28 cellular contexts compared by ENCODE assay signal in genomic region chr17:35155246-35155645, GRCh38. TPM values are rescaled to one million over a fixed set of nuclear protein-coding genes. Genes with fewer than 3 reads are reported as not detected.
DNase-seq lines count a peak whose midpoint lies in the region; ATAC-seq and TF ChIP-seq lines count a peak whose summit lies in the region.
"Had no signal": no experiment of that assay in that cellular context is flagged by ENCODE, and none has a peak within 500 bp of the region (broad histone marks: within the 10 kb centered on the region; RNA-seq: fewer than 3 reads in every experiment).

No MANE protein-coding gene starts in this region.

- no peak overlapping the region for H2BK15ac ChIP-seq in neuronal stem cell (ENCODE audit: low read length)

- no peak overlapping the region for H2BK12ac ChIP-seq in neuronal stem cell (ENCODE audit: low read length)

- no peak overlapping the region for H2AK5ac ChIP-seq in neuronal stem cell (ENCODE audit: low read depth, low read length)

- no peaks in the 10 kb centered on the region for H3K79me2 ChIP-seq in hepatocyte

- no CpG with 5 or more reads among the region's 7 CpGs for WGBS in neuronal stem cell (ENCODE audit: extremely low coverage in 2 of 2, insufficient read length in 2 of 2, insufficient replicate concordance in 1 of 2), 2 donors
- WGBS in hepatocyte (ENCODE audit: low lambda C conversion rate, missing lambda C conversion rate) = 92% methylated on average over 7 of the region's 7 CpGs
- WGBS in endodermal cell (ENCODE audit: insufficient coverage in 1 of 2, insufficient read length in 1 of 2), 2 experiments = 85 to 91% methylated on average over 5 to 7 of the region's 7 CpGs

- no peak overlapping the region for H3K4ac ChIP-seq in neuronal stem cell (ENCODE audit: low read length)

- no peak for DNase-seq in neuronal stem cell (ENCODE audit: low spot score)
- peak; percentile 54 for DNase-seq in posterior vena cava (ENCODE audit: low spot score)
- peak; percentile 12 for DNase-seq in upper lobe of right lung
- DNase-seq in hepatocyte (ENCODE audit: low spot score) = no peak
- no peak for DNase-seq in endodermal cell
- no peak for DNase-seq in T-helper 1 cell
- DNase-seq: 8988T; ACHN; BE2C; C1 segment of cervical spinal cord; CD4-positive, alpha-beta memory T cell; CD4-positive, CD25-positive, alpha-beta regulatory T cell; CD8-positive, alpha-beta memory T cell; COR-L47; DMS 273 treated with DMSO at 0.1 percent for 48 hours; DMS153; DMS53; DMS79; DND-41; EL; GDM1 had no signal

- H3K9me3 ChIP-seq in neuronal stem cell (replicated peaks in 1 of 2; ENCODE audit: control insufficient read depth in 2 of 2, insufficient read depth in 1 of 2, low read depth in 1 of 2, low read length in 2 of 2) = no peaks in the 10 kb centered on the region
- no peaks in the 10 kb centered on the region for H3K9me3 ChIP-seq in upper lobe of right lung
- H3K9me3 ChIP-seq in hepatocyte (ENCODE audit: low read depth) = no peaks in the 10 kb centered on the region
- no peaks in the 10 kb centered on the region for H3K9me3 ChIP-seq in endodermal cell (ENCODE audit: control insufficient read depth, low read length)
- H3K9me3 ChIP-seq: BE2C, BLaER1 had no signal

- no peak overlapping the region for H4K91ac ChIP-seq in neuronal stem cell (ENCODE audit: low read depth, low read length, poor library complexity)

- H3K4me3 Mint-ChIP-seq in endodermal cell = no peak overlapping the region
- H3K4me3 Mint-ChIP-seq: CD14-positive monocyte; CD4-positive, alpha-beta memory T cell; CD8-positive, alpha-beta memory T cell had no signal

- H3K9ac ChIP-seq in neuronal stem cell (ENCODE audit: low read depth, low read length, poor library complexity) (no peak overlapping the region), endodermal cell (ENCODE audit: extremely low read depth, low read length, poor library complexity, severe bottlenecking) (no peak overlapping the region)
- H3K9ac ChIP-seq: BLaER1 had no signal

- no peak overlapping the region for H3K18ac ChIP-seq in neuronal stem cell (ENCODE audit: low read length)

- no peaks in the 10 kb centered on the region for H3K9me3 Mint-ChIP-seq in endodermal cell
- H3K9me3 Mint-ChIP-seq: CD4-positive, CD25-positive, alpha-beta regulatory T cell; CD8-positive, alpha-beta memory T cell had no signal

- H3K4me1 Mint-ChIP-seq in endodermal cell = no peaks in the 10 kb centered on the region

- H3K36me3 ChIP-seq in neuronal stem cell (replicated peaks in 1 of 2; ENCODE audit: control insufficient read depth in 2 of 2, insufficient read depth in 2 of 2, low read length in 2 of 2) (no peaks in the 10 kb centered on the region), upper lobe of right lung (no peaks in the 10 kb centered on the region), hepatocyte (replicated peaks; ENCODE audit: insufficient read depth, low read depth) (no peaks in the 10 kb centered on the region), endodermal cell (ENCODE audit: control insufficient read depth, insufficient read depth, low read length) (no peaks in the 10 kb centered on the region)
- H3K36me3 ChIP-seq: BE2C, BLaER1 had no signal

- H3K9me2 ChIP-seq in hepatocyte (replicated peaks; ENCODE audit: insufficient read depth) = no peaks in the 10 kb centered on the region

- no peaks in the 10 kb centered on the region for H4K20me1 ChIP-seq in hepatocyte (ENCODE audit: insufficient read depth, poor library complexity, severe bottlenecking)
- H4K20me1 ChIP-seq: BLaER1 had no signal

- H3K27me3 ChIP-seq in neuronal stem cell (ENCODE audit: control insufficient read depth in 3 of 3, insufficient read depth in 3 of 3, low read depth in 1 of 3, low read length in 3 of 3) (peaks cover 0 to 14% (median 0%) of the 10 kb centered on the region in 3 experiments), upper lobe of right lung (no peaks in the 10 kb centered on the region), hepatocyte (no peaks in the 10 kb centered on the region), endodermal cell (ENCODE audit: control insufficient read depth, insufficient read depth, low read length, poor library complexity, severe bottlenecking) (no peaks in the 10 kb centered on the region)
- H3K27me3 ChIP-seq: BLaER1 had no signal

- no peaks in the 10 kb centered on the region for H3K4me1 ChIP-seq in neuronal stem cell (ENCODE audit: control insufficient read depth in 2 of 2, insufficient read depth in 1 of 2, low read depth in 1 of 2, low read length in 2 of 2)
- no peaks in the 10 kb centered on the region for H3K4me1 ChIP-seq in upper lobe of right lung
- H3K4me1 ChIP-seq in hepatocyte (ENCODE audit: insufficient read depth) = peaks cover 3% of the 10 kb centered on the region
- H3K4me1 ChIP-seq in endodermal cell (ENCODE audit: control insufficient read depth, insufficient read depth, low read length) = no peaks in the 10 kb centered on the region
- H3K4me1 ChIP-seq: BE2C, BLaER1 had no signal

- H3K27ac ChIP-seq in neuronal stem cell (replicated peaks; ENCODE audit: low read length) (no peak overlapping the region), upper lobe of right lung (no peak overlapping the region), hepatocyte (no peak overlapping the region), endodermal cell (ENCODE audit: low read depth, low read length) (no peak overlapping the region)
- H3K27ac ChIP-seq: BLaER1 had no signal

- no peak overlapping the region for H3K27ac Mint-ChIP-seq in endodermal cell

- intact Hi-C loops in posterior vena cava (cut with DNase I) (no loop called here), upper lobe of right lung (cut with DNase I) (no loop called here)

- H3K36me3 Mint-ChIP-seq in endodermal cell (ENCODE audit: low read depth) = no peaks in the 10 kb centered on the region
- H3K36me3 Mint-ChIP-seq: CD14-positive monocyte; CD4-positive, alpha-beta memory T cell; CD4-positive, CD25-positive, alpha-beta regulatory T cell; CD8-positive, alpha-beta memory T cell had no signal

- no peaks in the 10 kb centered on the region for H3K27me3 Mint-ChIP-seq in endodermal cell (ENCODE audit: insufficient read depth)
- H3K27me3 Mint-ChIP-seq: CD4-positive, alpha-beta memory T cell; CD8-positive, alpha-beta memory T cell had no signal

- H3K4me3 ChIP-seq in neuronal stem cell (ENCODE audit: low read length in 2 of 2) (peak overlapping the region in 1 of 2 donors; percentile 11), upper lobe of right lung (no peak overlapping the region), hepatocyte (no peak overlapping the region), endodermal cell (ENCODE audit: low read length) (no peak overlapping the region)
- H3K4me3 ChIP-seq: BLaER1, GM12878 had no signal

- no peak overlapping the region for H3K14ac ChIP-seq in neuronal stem cell (ENCODE audit: low read length)

- TF ChIP-seq CTCF in upper lobe of right lung (IDR thresholded peaks at IDR 0.05) (no peak), hepatocyte (IDR thresholded peaks at IDR 0.05; ENCODE audit: poor library complexity) (no peak), endodermal cell (conservative IDR thresholded peaks at IDR 0.05) (no peak)

- no peak overlapping the region for H2BK5ac ChIP-seq in neuronal stem cell (ENCODE audit: low read length)

- H3K4me2 ChIP-seq in neuronal stem cell (ENCODE audit: insufficient read depth, low read length, poor library complexity, severe bottlenecking) (no peak overlapping the region), hepatocyte (no peak overlapping the region)
- H3K4me2 ChIP-seq: BLaER1 had no signal

- no peaks in the 10 kb centered on the region for H3K79me1 ChIP-seq in neuronal stem cell (ENCODE audit: low read depth, low read length)

- H2BK120ac ChIP-seq in neuronal stem cell (ENCODE audit: low read depth, low read length) = no peak overlapping the region

- ATAC-seq in upper lobe of right lung = no peak
- ATAC-seq: GM12878 had no signal

- peak overlapping the region; percentile 21 for H3K23ac ChIP-seq in neuronal stem cell (ENCODE audit: low read depth, low read length, poor library complexity)

- H2AFZ ChIP-seq in neuronal stem cell (ENCODE audit: low read length) = no peak overlapping the region
- no peak overlapping the region for H2AFZ ChIP-seq in hepatocyte

- no peak overlapping the region for H4K8ac ChIP-seq in neuronal stem cell (ENCODE audit: low read depth, low read length)

RNA-seq across cellular contexts. Expression of gene UNC45B, which starts 7.6 kb away (rescaled TPM):
- polyA plus RNA-seq in neuronal stem cell (2013, experiment 1 of 2) = 0.03 TPM
- 0.03 TPM for polyA plus RNA-seq in neuronal stem cell (2013, experiment 2 of 2)
- total RNA-seq in posterior vena cava (not detected), upper lobe of right lung (0.14 TPM), hepatocyte (0.20 TPM in 1 of 2 replicates, not detected in the other), endodermal cell (not detected)
- not detected in 2 replicates for polyA plus RNA-seq in hepatocyte
- not detected for polyA plus RNA-seq in endodermal cell (2013, experiment 1 of 2)
- polyA plus RNA-seq in endodermal cell (2013, experiment 2 of 2) = not detected
- total RNA-seq: A673; CD8-positive, alpha-beta memory T cell; Daoy; G401; GM12878 had no signal
- polyA plus RNA-seq: AG04450, CD14-positive monocyte had no signal

RNA-seq across cellular contexts. Expression of gene NLE1, which starts 13.1 kb away (rescaled TPM):
- polyA plus RNA-seq in neuronal stem cell (2013, experiment 1 of 2) = 10.0 TPM
- polyA plus RNA-seq in neuronal stem cell (2013, experiment 2 of 2) = 9.9 TPM
- total RNA-seq in posterior vena cava (1 to 10 TPM; 8.4 to 9.1 TPM), upper lobe of right lung (10.1 TPM), hepatocyte (10.9 and 12.7 TPM in 2 replicates), endodermal cell (10 to 100 TPM; 20.7 to 26.9 TPM)
- 3.9 and 6.7 TPM in 2 replicates for polyA plus RNA-seq in hepatocyte
- polyA plus RNA-seq in endodermal cell (2013, experiment 1 of 2) = 18.1 TPM
- 15.7 TPM for polyA plus RNA-seq in endodermal cell (2013, experiment 2 of 2)

RNA-seq across cellular contexts. Expression of gene FNDC8, which starts 33.8 kb away (rescaled TPM):
- not detected for polyA plus RNA-seq in neuronal stem cell (2013, experiment 1 of 2)
- not detected for polyA plus RNA-seq in neuronal stem cell (2013, experiment 2 of 2)
- not detected for total RNA-seq in posterior vena cava
- not detected for total RNA-seq in upper lobe of right lung
- total RNA-seq in hepatocyte = not detected in 2 replicates
- not detected in 2 replicates for polyA plus RNA-seq in hepatocyte
- total RNA-seq in endodermal cell = not detected
- polyA plus RNA-seq in endodermal cell (2013, experiment 1 of 2) = not detected
- polyA plus RNA-seq in endodermal cell (2013, experiment 2 of 2) = not detected
- total RNA-seq: A673; CD4-positive, alpha-beta memory T cell; CD4-positive, CD25-positive, alpha-beta regulatory T cell; Daoy; G401 had no signal
- polyA plus RNA-seq: AG04450; CD14-positive monocyte; CD4-positive, alpha-beta memory T cell; CD4-positive, CD25-positive, alpha-beta regulatory T cell; CD8-positive, alpha-beta memory T cell had no signal

RNA-seq across cellular contexts. Expression of gene RAD51D, which starts 35.6 kb away (rescaled TPM):
- polyA plus RNA-seq in neuronal stem cell (2013, experiment 1 of 2) = 7.1 TPM
- polyA plus RNA-seq in neuronal stem cell (2013, experiment 2 of 2) = 6.6 TPM
- total RNA-seq in posterior vena cava = 10 to 100 TPM; 10.5 to 10.8 TPM
- total RNA-seq in upper lobe of right lung = 19.1 TPM
- total RNA-seq in hepatocyte = 4.8 and 7.1 TPM in 2 replicates
- polyA plus RNA-seq in hepatocyte = 9.5 and 9.9 TPM in 2 replicates
- total RNA-seq in endodermal cell = 10 to 100 TPM; 24.8 to 26.0 TPM
- polyA plus RNA-seq in endodermal cell (2013, experiment 1 of 2) = 9.2 TPM
- polyA plus RNA-seq in endodermal cell (2013, experiment 2 of 2) = 9.5 TPM

RNA-seq across cellular contexts. Expression of gene SLC35G3, which starts 38.9 kb away (rescaled TPM):
- polyA plus RNA-seq in neuronal stem cell (2013, experiment 1 of 2) = not detected
- polyA plus RNA-seq in neuronal stem cell (2013, experiment 2 of 2) = not detected
- total RNA-seq in posterior vena cava = not detected
- not detected for total RNA-seq in upper lobe of right lung
- not detected in 2 replicates for total RNA-seq in hepatocyte
- not detected in 2 replicates for polyA plus RNA-seq in hepatocyte
- total RNA-seq in endodermal cell = not detected
- polyA plus RNA-seq in endodermal cell (2013, experiment 1 of 2) = not detected
- polyA plus RNA-seq in endodermal cell (2013, experiment 2 of 2) = not detected
- total RNA-seq: A673; CD4-positive, alpha-beta memory T cell; CD4-positive, CD25-positive, alpha-beta regulatory T cell; CD8-positive, alpha-beta memory T cell; Daoy; G401; GM12878 had no signal
- polyA plus RNA-seq: AG04450; CD14-positive monocyte; CD8-positive, alpha-beta memory T cell; GM12878 had no signal

Comparison
In these comparisons a context has a peak if more than half of its experiments do, and no peak if none do; other contexts are left out.
1. DNase-seq: peak in posterior vena cava (single experiment) and upper lobe of right lung (single experiment); none in neuronal stem cell (single experiment), hepatocyte (single experiment), endodermal cell (single experiment) and T-helper 1 cell (0 of 5).